ENCODE assay signal across 1 cellular context in genomic region chr17:38584350-38584925, GRCh38.
A peak's percentile ranks its signal among the peaks of the same experiment; 100 is the strongest.
TF ChIP-seq lines count a peak whose summit lies in the region.

No MANE protein-coding gene starts in this region.

TF ChIP-seq in HEK293, 187 proteins besides CTCF, POLR2A, EP300 and RAD21 (continued from another document):
- no peak for TF ChIP-seq ZNF280D (tag by site-specific recombination; IDR thresholded peaks at IDR 0.05)
- TF ChIP-seq ZNF391 (tag by site-specific recombination; IDR thresholded peaks at IDR 0.05; ENCODE audit: borderline replicate concordance, low read depth): peak; percentile 39; the same call in 1 of the 2 replicates
- peak; percentile 36 for TF ChIP-seq GLIS1 (tag by site-specific recombination; IDR thresholded peaks at IDR 0.05)
- TF ChIP-seq ZNF426 (tag by site-specific recombination; IDR thresholded peaks at IDR 0.05): no peak
- TF ChIP-seq ZNF155 (tag by site-specific recombination; IDR thresholded peaks at IDR 0.05): no peak
- TF ChIP-seq ZNF600 (tag by site-specific recombination; IDR thresholded peaks at IDR 0.05): peak; percentile 57
- peak; percentile 11; the same call in 1 of the 2 replicates for TF ChIP-seq ZNF580 (tag by site-specific recombination; IDR thresholded peaks at IDR 0.05)
- TF ChIP-seq ZNF701 (tag by site-specific recombination; IDR thresholded peaks at IDR 0.05): no peak
- TF ChIP-seq ZNF707 (tag by site-specific recombination; IDR thresholded peaks at IDR 0.05): no peak
- peak; percentile 53; the same call in 1 of the 2 replicates for TF ChIP-seq ZNF561 (tag by site-specific recombination; IDR thresholded peaks at IDR 0.05; ENCODE audit: borderline replicate concordance)
- peak; percentile 48; the same call in 1 of the 2 replicates for TF ChIP-seq PATZ1 (tag by site-specific recombination; IDR thresholded peaks at IDR 0.05)
- no peak for TF ChIP-seq ZNF302 (tag by site-specific recombination; IDR thresholded peaks at IDR 0.05; ENCODE audit: low read depth)
- 0 out of 2 replicates have a peak, but pooled peaks have one; percentile 42 for TF ChIP-seq WT1 (tag by site-specific recombination; IDR thresholded peaks at IDR 0.05)
- no peak for TF ChIP-seq PRDM4 (tag by site-specific recombination; IDR thresholded peaks at IDR 0.05)
- no peak for TF ChIP-seq ZBTB10 (tag by site-specific recombination; IDR thresholded peaks at IDR 0.05)
- no peak for TF ChIP-seq SCRT1 (tag by site-specific recombination; IDR thresholded peaks at IDR 0.05; ENCODE audit: borderline replicate concordance)
- TF ChIP-seq PRDM10 (tag by site-specific recombination; IDR thresholded peaks at IDR 0.05): peak; percentile 54
- peak; percentile 29 for TF ChIP-seq SP2 (tag by site-specific recombination; IDR thresholded peaks at IDR 0.05)
- TF ChIP-seq ZNF623 (tag by site-specific recombination; IDR thresholded peaks at IDR 0.05): peak; percentile 76
- TF ChIP-seq ZFP69B (tag by site-specific recombination; IDR thresholded peaks at IDR 0.05): 0 out of 2 replicates have a peak, but pooled peaks have one; percentile 19
- TF ChIP-seq KLF16 (tag by site-specific recombination; IDR thresholded peaks at IDR 0.05): peak; percentile 27
- no peak for TF ChIP-seq OSR2 (tag by site-specific recombination; IDR thresholded peaks at IDR 0.05)
- peak; percentile 80 for TF ChIP-seq KLF17 (tag by site-specific recombination; IDR thresholded peaks at IDR 0.05)
- TF ChIP-seq ZNF112 (tag by site-specific recombination; IDR thresholded peaks at IDR 0.05): no peak
- TF ChIP-seq ZNF777 (tag by site-specific recombination; IDR thresholded peaks at IDR 0.05; ENCODE audit: borderline replicate concordance): no peak
- no peak for TF ChIP-seq OVOL3 (tag by site-specific recombination; IDR thresholded peaks at IDR 0.05)
- TF ChIP-seq ZNF2 (tag by site-specific recombination; IDR thresholded peaks at IDR 0.05): peak; percentile 80; the same call in 1 of the 2 replicates
- no peak for TF ChIP-seq TSHZ1 (tag by site-specific recombination; IDR thresholded peaks at IDR 0.05; ENCODE audit: borderline replicate concordance)
- no peak for TF ChIP-seq ZNF157 (tag by site-specific recombination; IDR thresholded peaks at IDR 0.05)
- peak; percentile 69 for TF ChIP-seq KLF8 (tag by site-specific recombination; IDR thresholded peaks at IDR 0.05)
- TF ChIP-seq ZFP37 (tag by site-specific recombination; IDR thresholded peaks at IDR 0.05): 0 out of 2 replicates have a peak, but pooled peaks have one; percentile 16
- TF ChIP-seq ZSCAN30 (tag by site-specific recombination; IDR thresholded peaks at IDR 0.05): 0 out of 2 replicates have a peak, but pooled peaks have one; percentile 51
